Comparison of ENCODE assay signal across 11 cellular contexts in genomic region chr17:36641331-36641876, GRCh38. TPM values are rescaled to one million over a fixed set of nuclear protein-coding genes. Genes with fewer than 3 reads are reported as not detected.
DNase-seq lines count a peak whose midpoint lies in the region; ATAC-seq, FAIRE-seq and TF ChIP-seq lines count a peak whose summit lies in the region.
"Had no signal": no experiment of that assay in that cellular context is flagged by ENCODE, and none has a peak within 500 bp of the region (broad histone marks: within the 10 kb centered on the region; RNA-seq: fewer than 3 reads in every experiment).

No MANE protein-coding gene starts in this region.

- no peak for TF ChIP-seq RAD21 in HepG2 (CRISPR knock-in tag; IDR thresholded peaks at IDR 0.05)

- no peak for TF ChIP-seq EP300 in HepG2 (IDR thresholded peaks at IDR 0.05; ENCODE audit: low read depth in 2 of 2, low read length in 2 of 2)
- no peak for TF ChIP-seq EP300 in HepG2 (CRISPR knock-in tag; IDR thresholded peaks at IDR 0.05; ENCODE audit: borderline replicate concordance)

- H3K27ac ChIP-seq in HUES64 (ENCODE audit: low read depth, low read length): no peak overlapping the region
- H3K27ac ChIP-seq in HepG2 (ENCODE audit: extremely low read length, insufficient read depth, low read length): no peak overlapping the region
- H3K27ac ChIP-seq: thyroid gland had no signal

- no peaks in the 10 kb centered on the region for H3K79me2 ChIP-seq in HepG2 (ENCODE audit: insufficient read depth, low read length)

- in situ Hi-C loops in HepG2 (cut with HindIII; ENCODE audit: extremely low pct_ligation_motif_present, low pct_unique_long_range_greater_than_20kb): no loop called here

- H3K4me3 ChIP-seq in HUES64 (ENCODE audit: low read length) (peak overlapping the region; percentile 49), cardiac fibroblast (replicated peaks in 1 of 2; ENCODE audit: low read depth in 2 of 2, low read length in 2 of 2) (peak overlapping the region; percentile 19 to 32), HepG2 (replicated peaks in 1 of 3; ENCODE audit: insufficient read depth in 1 of 3, low read depth in 2 of 3, low read length in 3 of 3) (peak overlapping the region in 1 of 3 experiments; percentile 29; a peak in 1 of 6 replicates)

- intact Hi-C loops in HepG2 (cut with micrococcal nuclease; ENCODE audit: unreplicated experiment): no loop called here

- H3K9ac ChIP-seq in HUES64 (ENCODE audit: low read depth, low read length) (no peak overlapping the region), HepG2 (ENCODE audit: insufficient read depth, low read depth, low read length) (no peak overlapping the region)

- H3K9me3 ChIP-seq in HUES64 (ENCODE audit: insufficient read depth, low read depth, low read length): no peaks in the 10 kb centered on the region
- H3K9me3 ChIP-seq in HepG2 (ENCODE audit: low read length): no peaks in the 10 kb centered on the region
- H3K9me3 ChIP-seq: thyroid gland had no signal

- H3K36me3 ChIP-seq in HUES64 (ENCODE audit: insufficient read depth, low read length) (no peaks in the 10 kb centered on the region), HepG2 (replicated peaks in 1 of 2; ENCODE audit: control insufficient read depth in 1 of 2, insufficient read depth in 2 of 2, low read length in 2 of 2) (no peaks in the 10 kb centered on the region)
- H3K36me3 ChIP-seq: thyroid gland had no signal

- no peak for FAIRE-seq in HepG2 (lab: Jason Lieb, UNC)

- CTCF ChIA-PET in HepG2 (lab: Yijun Ruan, JAX; ENCODE audit: low intra/inter-chr PET ratio, low total read pairs) (no interaction called here), HEK293T (lab: Yijun Ruan, JAX) (interaction anchor here (1.5 kb wide), 1 partner anchor 65 kb away, joined by 3 read pairs; no protein-coding TSS in a partner anchor)

- no peaks in the 10 kb centered on the region for H3K36me3 Mint-ChIP-seq in stimulated activated naive B cell treated with anti-CD40 and anti-IgM and Interleukin-4, amounts not matched to agents 10 μg/mL and 1 μg/mL and 100 μg/mL, for 72 hours

- H3K27me3 ChIP-seq in HUES64 (ENCODE audit: insufficient read depth, low read length): peaks cover 68% of the 10 kb centered on the region
- peaks cover 16 to 78% of the 10 kb centered on the region in 2 experiments for H3K27me3 ChIP-seq in HepG2 (ENCODE audit: control insufficient read depth in 1 of 2, insufficient read depth in 2 of 2, low read length in 2 of 2)

- no peak for TF ChIP-seq CTCF in cardiac fibroblast (IDR thresholded peaks at IDR 0.05; ENCODE audit: low read depth, low read length)
- no peak for TF ChIP-seq CTCF in HepG2 (CRISPR knock-in tag; IDR thresholded peaks at IDR 0.05)

- peaks cover 8 to 20% of the 10 kb centered on the region in 2 donors for H3K4me1 Mint-ChIP-seq in stimulated activated naive B cell treated with anti-CD40 and anti-IgM and Interleukin-4, amounts not matched to agents 10 μg/mL and 1 μg/mL and 100 μg/mL, for 72 hours

- peaks cover 70 to 85% of the 10 kb centered on the region in 2 donors for H3K27me3 Mint-ChIP-seq in stimulated activated naive B cell treated with anti-CD40 and anti-IgM and Interleukin-4, amounts not matched to agents 10 μg/mL and 1 μg/mL and 100 μg/mL, for 72 hours

- H3K9me3 Mint-ChIP-seq in stimulated activated naive B cell treated with anti-CD40 and anti-IgM and Interleukin-4, amounts not matched to agents 10 μg/mL and 1 μg/mL and 100 μg/mL, for 72 hours: no peaks in the 10 kb centered on the region

- peaks cover 4% of the 10 kb centered on the region; the same call in 1 of the 2 replicates for H4K20me1 ChIP-seq in HepG2 (ENCODE audit: insufficient read depth, low read length)

- ATAC-seq in HepG2: peak; percentile 50
- ATAC-seq in stimulated activated naive B cell treated with anti-CD40 and anti-IgM and Interleukin-4, amounts not matched to agents 10 μg/mL and 1 μg/mL and 100 μg/mL, for 72 hours (replicated peaks): peak in 1 of 2 donors; percentile 12
- ATAC-seq: sciatic nerve had no signal

- POLR2A ChIA-PET in HepG2 (lab: Yijun Ruan, JAX): no interaction called here
- POLR2A ChIA-PET in HEK293T (lab: Yijun Ruan, JAX): no interaction called here

- H2AFZ ChIP-seq in HepG2 (ENCODE audit: low read length): no peak overlapping the region

- peak overlapping the region; percentile 42; the same call in 1 of the 2 replicates for H3K4me2 ChIP-seq in HepG2 (ENCODE audit: low read depth, low read length)

- DNase-seq in cardiac fibroblast (ENCODE audit: low read depth in 2 of 2): no peak
- DNase-seq in HepG2 (ENCODE audit: low spot score): no peak
- DNase-seq in stimulated activated naive B cell treated with anti-CD40 and anti-IgM and Interleukin-4, amounts not matched to agents 10 μg/mL and 1 μg/mL and 100 μg/mL, for 72 hours: no peak
- no peak for DNase-seq in NCI-H2029 (lab: John Stamatoyannopoulos, UW)
- DNase-seq in NCI-H748 (lab: John Stamatoyannopoulos, UW; ENCODE audit: unreplicated experiment): no peak
- DNase-seq in HEK293T (ENCODE audit: extremely low spot score): no peak
- DNase-seq: activated effector memory CD4-positive, alpha-beta T cell treated with Interleukin-2 at 50 U/mL for 16 hours; NCI-H187 had no signal

- peaks cover 9% of the 10 kb centered on the region for H3K4me1 ChIP-seq in HUES64 (ENCODE audit: insufficient read depth, low read length)
- H3K4me1 ChIP-seq in HepG2 (ENCODE audit: insufficient read depth, low read length): no peaks in the 10 kb centered on the region

- no peak for TF ChIP-seq POLR2A in HepG2 (IDR thresholded peaks at IDR 0.05; ENCODE audit: insufficient read depth in 1 of 2, low read depth in 2 of 2, low read length in 2 of 2)

- no peak overlapping the region for H3K27ac Mint-ChIP-seq in stimulated activated naive B cell treated with anti-CD40 and anti-IgM and Interleukin-4, amounts not matched to agents 10 μg/mL and 1 μg/mL and 100 μg/mL, for 72 hours

- peak overlapping the region; percentile 81 to 82 for H3K4me3 Mint-ChIP-seq in stimulated activated naive B cell treated with anti-CD40 and anti-IgM and Interleukin-4, amounts not matched to agents 10 μg/mL and 1 μg/mL and 100 μg/mL, for 72 hours

- no TSS peak for BruUV-seq in HepG2 (replicated peaks; lab: Mats Ljungman, UMichigan)

- under 1% methylated on average over 43 of the region's 43 CpGs for whole genome bisulfite sequencing in HUES64
- 17% methylated on average over 16 of the region's 43 CpGs for WGBS in HepG2 (ENCODE audit: low lambda C conversion rate)

TF ChIP-seq in HepG2, 621 proteins besides CTCF, POLR2A, EP300 and RAD21 (continues in another document):
- peak; percentile 95 for TF ChIP-seq EZH2 (conservative IDR thresholded peaks at IDR 0.05; ENCODE audit: low read depth, low read length)

TF ChIP-seq in HEK293T, 16 proteins besides CTCF, POLR2A, EP300 and RAD21 (continues in another document):
- TF ChIP-seq L3MBTL2 (conservative IDR thresholded peaks at IDR 0.05) (no peak), SUZ12 (IDR thresholded peaks at IDR 0.05) (no peak)

RNA-seq across cellular contexts. Expression of gene MRM1, which starts 40.0 kb away (rescaled TPM):
- polyA plus RNA-seq in HUES64 (2013, experiment 1 of 2): 5.0 TPM
- 4.5 TPM for polyA plus RNA-seq in HUES64 (2013, experiment 2 of 2)
- total RNA-seq in HepG2 (2016; rRNA removed; fragmentation: Illumina TruSeq; extraction: Trizol): 10.7 and 11.3 TPM in 2 replicates
- 1.9 and 2.1 TPM in 2 replicates for total RNA-seq in HepG2 (2016; cell fraction: cytosol; rRNA removed; fragmentation: Illumina TruSeq; extraction: Trizol; ENCODE audit: low read depth)
- total RNA-seq in HepG2 (2016; cell fraction: insoluble cytoplasmic fraction; rRNA removed; fragmentation: Illumina TruSeq; extraction: Trizol): 10.1 and 11.0 TPM in 2 replicates
- total RNA-seq in HepG2 (2016; cell fraction: membrane; rRNA removed; fragmentation: Illumina TruSeq; extraction: Trizol): 2.9 and 3.5 TPM in 2 replicates
- 5.8 and 7.3 TPM in 2 replicates for total RNA-seq in HepG2 (2016; cell fraction: nucleus; rRNA removed; fragmentation: Illumina TruSeq; extraction: Trizol)
- 4.1 and 4.9 TPM in 2 replicates for polyA plus RNA-seq in HepG2 (2011; rRNA removed)
- polyA plus RNA-seq in HepG2 (2011; cell fraction: cytosol; rRNA removed): 5.1 and 5.2 TPM in 2 replicates
- 8.3 and 10.1 TPM in 2 replicates for polyA plus RNA-seq in HepG2 (2011; cell fraction: nucleus; rRNA removed)
- polyA plus RNA-seq in HepG2 (2012): 4.0 and 4.5 TPM in 2 replicates
- 1.9 and 2.1 TPM in 2 replicates for polyA plus RNA-seq in HepG2 (2016; cell fraction: cytosol; fragmentation: Illumina TruSeq; extraction: Trizol; ENCODE audit: low read depth)
- polyA plus RNA-seq in HepG2 (2016; cell fraction: insoluble cytoplasmic fraction; fragmentation: Illumina TruSeq; extraction: Trizol; ENCODE audit: low read depth): 10.5 and 11.3 TPM in 2 replicates
- polyA plus RNA-seq in HepG2 (2016; cell fraction: membrane; fragmentation: Illumina TruSeq; extraction: Trizol; ENCODE audit: low read depth): 2.6 and 3.6 TPM in 2 replicates
- polyA plus RNA-seq in HepG2 (2016; cell fraction: nucleus; fragmentation: Illumina TruSeq; extraction: Trizol; ENCODE audit: insufficient read depth, low read depth): 12.6 and 12.9 TPM in 2 replicates
- polyA minus RNA-seq in HepG2 (2011; rRNA and poly(A)+ RNA removed; ENCODE audit: low replicate concordance): 5.9 and 6.1 TPM in 2 replicates
- polyA minus RNA-seq in HepG2 (2011; cell fraction: cytosol; rRNA and poly(A)+ RNA removed): 2.9 and 3.3 TPM in 2 replicates
- 4.6 and 5.2 TPM in 2 replicates for polyA minus RNA-seq in HepG2 (2011; cell fraction: nucleus; rRNA and poly(A)+ RNA removed)

RNA-seq across cellular contexts. Expression of gene DHRS11, which starts 49.7 kb away (rescaled TPM):
- 17.2 TPM for polyA plus RNA-seq in HUES64 (2013, experiment 1 of 2)
- polyA plus RNA-seq in HUES64 (2013, experiment 2 of 2): 19.1 TPM
- total RNA-seq in HepG2 (2016; rRNA removed; fragmentation: Illumina TruSeq; extraction: Trizol): 19.6 and 28.4 TPM in 2 replicates
- total RNA-seq in HepG2 (2016; cell fraction: cytosol; rRNA removed; fragmentation: Illumina TruSeq; extraction: Trizol; ENCODE audit: low read depth): 17.2 and 17.4 TPM in 2 replicates
- total RNA-seq in HepG2 (2016; cell fraction: insoluble cytoplasmic fraction; rRNA removed; fragmentation: Illumina TruSeq; extraction: Trizol): 15.5 and 27.2 TPM in 2 replicates
- total RNA-seq in HepG2 (2016; cell fraction: membrane; rRNA removed; fragmentation: Illumina TruSeq; extraction: Trizol): 21.2 and 25.8 TPM in 2 replicates
- 17.9 and 22.6 TPM in 2 replicates for total RNA-seq in HepG2 (2016; cell fraction: nucleus; rRNA removed; fragmentation: Illumina TruSeq; extraction: Trizol)
- polyA plus RNA-seq in HepG2 (2011; rRNA removed): 41.9 and 48.7 TPM in 2 replicates
- 39.7 and 43.4 TPM in 2 replicates for polyA plus RNA-seq in HepG2 (2011; cell fraction: cytosol; rRNA removed)
- 55.0 and 64.7 TPM in 2 replicates for polyA plus RNA-seq in HepG2 (2011; cell fraction: nucleus; rRNA removed)
- polyA plus RNA-seq in HepG2 (2012): 24.2 and 34.9 TPM in 2 replicates
- polyA plus RNA-seq in HepG2 (2016; cell fraction: cytosol; fragmentation: Illumina TruSeq; extraction: Trizol; ENCODE audit: low read depth): 21.4 and 26.0 TPM in 2 replicates
- polyA plus RNA-seq in HepG2 (2016; cell fraction: insoluble cytoplasmic fraction; fragmentation: Illumina TruSeq; extraction: Trizol; ENCODE audit: low read depth): 28.1 and 32.5 TPM in 2 replicates
- polyA plus RNA-seq in HepG2 (2016; cell fraction: membrane; fragmentation: Illumina TruSeq; extraction: Trizol; ENCODE audit: low read depth): 25.5 and 31.7 TPM in 2 replicates
- 61.7 and 67.8 TPM in 2 replicates for polyA plus RNA-seq in HepG2 (2016; cell fraction: nucleus; fragmentation: Illumina TruSeq; extraction: Trizol; ENCODE audit: insufficient read depth, low read depth)
- polyA minus RNA-seq in HepG2 (2011; rRNA and poly(A)+ RNA removed; ENCODE audit: low replicate concordance): 45.6 and 61.3 TPM in 2 replicates
- polyA minus RNA-seq in HepG2 (2011; cell fraction: cytosol; rRNA and poly(A)+ RNA removed): 19.2 and 21.1 TPM in 2 replicates
- polyA minus RNA-seq in HepG2 (2011; cell fraction: nucleus; rRNA and poly(A)+ RNA removed): 13.9 and 17.8 TPM in 2 replicates
